Comparison of ENCODE assay signal across 20 cellular contexts in the genomic region with DNA sequence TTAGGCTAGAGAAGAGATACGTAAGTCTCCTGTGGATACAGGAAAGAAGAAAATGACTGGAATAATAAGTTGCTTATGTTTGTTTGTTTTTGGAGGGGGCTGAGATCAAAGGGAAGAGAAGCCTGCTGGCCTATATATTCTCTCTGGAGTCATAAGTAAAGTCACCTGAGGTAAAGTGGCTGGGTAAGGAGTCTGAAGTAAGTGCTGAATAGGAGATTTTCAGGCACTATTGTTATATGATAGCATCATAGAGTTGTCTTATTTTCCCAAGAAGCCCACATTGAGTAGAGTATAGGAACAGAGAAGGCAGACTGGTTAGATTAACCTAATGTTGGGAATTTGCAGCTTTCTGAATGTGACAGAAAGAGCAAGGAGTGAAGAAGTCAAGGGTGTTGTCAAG.
"Had no signal": no experiment of that assay in that cellular context is flagged by ENCODE, and none has a peak within 500 bp of the region (broad histone marks: within the 10 kb centered on the region; RNA-seq: fewer than 3 reads in every experiment).

No MANE protein-coding gene starts in this region.

- H3K9me3 Mint-ChIP-seq: activated CD4-positive, alpha-beta T cell treated with anti-CD3 and anti-CD28 coated beads, Interleukin-2, amount 10 ng/mL, durations not matched to agents 7 days and 5 days; activated naive CD4-positive, alpha-beta T cell treated with anti-CD3 and anti-CD28 coated beads for 36 hours; activated T-cell treated with anti-CD3 and anti-CD28 coated beads, Interleukin-2, amount 50 U/mL, for 24 hours; immature natural killer cell; nephron progenitor cell had no signal

- H3K27ac Mint-ChIP-seq: activated CD4-positive, alpha-beta T cell treated with anti-CD3 and anti-CD28 coated beads, Interleukin-2, amount 10 ng/mL, durations not matched to agents 7 days and 5 days; activated CD8-positive, alpha-beta T cell treated with anti-CD3 and anti-CD28 coated beads, Interleukin-2, amount 10 ng/mL, durations not matched to agents 7 days and 5 days; activated naive CD4-positive, alpha-beta T cell treated with anti-CD3 and anti-CD28 coated beads for 36 hours; activated T-cell treated with anti-CD3 and anti-CD28 coated beads, Interleukin-2, amount 50 U/mL, for 24 hours; immature natural killer cell had no signal

- ATAC-seq: activated CD4-positive, CD25-positive, alpha-beta regulatory T cell treated with anti-CD3 and anti-CD28 coated beads, Interleukin-2, amount 50 U/mL, for 24 hours; activated CD8-positive, alpha-beta T cell treated with anti-CD3 and anti-CD28 coated beads, Interleukin-2, amount 10 ng/mL, durations not matched to agents 7 days and 5 days; stimulated activated naive CD8-positive, alpha-beta T cell treated with anti-CD3 and anti-CD28 coated beads, Interleukin-15, Interleukin-2, amounts not matched to agents 100 U/mL and 50 U/mL, for 24 hours had no signal

- FAIRE-seq: endothelial cell of umbilical vein had no signal

- DNase-seq: activated CD4-positive, alpha-beta T cell treated with anti-CD3 and anti-CD28 coated beads, Interleukin-2, amount 10 ng/mL, durations not matched to agents 7 days and 5 days; activated CD8-positive, alpha-beta T cell treated with anti-CD3 and anti-CD28 coated beads, Interleukin-2, amount 10 ng/mL, durations not matched to agents 7 days and 5 days; activated naive CD4-positive, alpha-beta T cell treated with anti-CD3 and anti-CD28 coated beads for 36 hours; activated T-cell treated with anti-CD3 and anti-CD28 coated beads, Interleukin-2, amount 50 U/mL, for 24 hours; aorta; dermis blood vessel endothelial cell; effector memory CD4-positive, alpha-beta T cell; esophagus squamous epithelium; immature natural killer cell; kidney glomerular epithelial cell; left ventricle myocardium inferior; nephron progenitor cell; stimulated activated CD4-positive, alpha-beta T cell treated with anti-CD3 and anti-CD28 coated beads, Interleukin-12 subunit alpha, Interleukin-12 subunit beta, amount 100 ng/mL, for 4 hours; stimulated activated CD4-positive, alpha-beta T cell treated with anti-CD3 and anti-CD28 coated beads, Interleukin-1b, Interleukin-23, amount 100 ng/mL, for 48 hours; stimulated activated naive CD8-positive, alpha-beta T cell treated with anti-CD3 and anti-CD28 coated beads, Interleukin-15, Interleukin-2, amounts not matched to agents 100 U/mL and 50 U/mL, for 24 hours; substantia nigra; tibial artery had no signal

- H3K27me3 ChIP-seq: esophagus squamous epithelium, right atrium auricular region, tibial artery had no signal

- H3K4me3 Mint-ChIP-seq: activated CD4-positive, alpha-beta T cell treated with anti-CD3 and anti-CD28 coated beads, Interleukin-2, amount 10 ng/mL, durations not matched to agents 7 days and 5 days; activated CD8-positive, alpha-beta T cell treated with anti-CD3 and anti-CD28 coated beads, Interleukin-2, amount 10 ng/mL, durations not matched to agents 7 days and 5 days; activated naive CD4-positive, alpha-beta T cell treated with anti-CD3 and anti-CD28 coated beads for 36 hours; activated T-cell treated with anti-CD3 and anti-CD28 coated beads, Interleukin-2, amount 50 U/mL, for 24 hours; immature natural killer cell; nephron progenitor cell had no signal

- H3K36me3 Mint-ChIP-seq: immature natural killer cell had no signal

- H3K27ac ChIP-seq: esophagus squamous epithelium, left ventricle myocardium inferior, right atrium auricular region, tibial artery had no signal

- H3K9me3 ChIP-seq: esophagus squamous epithelium, left ventricle myocardium inferior, right atrium auricular region, tibial artery had no signal

- H3K36me3 ChIP-seq: esophagus squamous epithelium, left ventricle myocardium inferior, right atrium auricular region, tibial artery had no signal

- H3K27me3 Mint-ChIP-seq: activated CD4-positive, alpha-beta T cell treated with anti-CD3 and anti-CD28 coated beads, Interleukin-2, amount 10 ng/mL, durations not matched to agents 7 days and 5 days; activated T-cell treated with anti-CD3 and anti-CD28 coated beads, Interleukin-2, amount 50 U/mL, for 24 hours had no signal

- H3K4me3 ChIP-seq: esophagus squamous epithelium, left ventricle myocardium inferior, right atrium auricular region, tibial artery had no signal
